In the genomic region with DNA sequence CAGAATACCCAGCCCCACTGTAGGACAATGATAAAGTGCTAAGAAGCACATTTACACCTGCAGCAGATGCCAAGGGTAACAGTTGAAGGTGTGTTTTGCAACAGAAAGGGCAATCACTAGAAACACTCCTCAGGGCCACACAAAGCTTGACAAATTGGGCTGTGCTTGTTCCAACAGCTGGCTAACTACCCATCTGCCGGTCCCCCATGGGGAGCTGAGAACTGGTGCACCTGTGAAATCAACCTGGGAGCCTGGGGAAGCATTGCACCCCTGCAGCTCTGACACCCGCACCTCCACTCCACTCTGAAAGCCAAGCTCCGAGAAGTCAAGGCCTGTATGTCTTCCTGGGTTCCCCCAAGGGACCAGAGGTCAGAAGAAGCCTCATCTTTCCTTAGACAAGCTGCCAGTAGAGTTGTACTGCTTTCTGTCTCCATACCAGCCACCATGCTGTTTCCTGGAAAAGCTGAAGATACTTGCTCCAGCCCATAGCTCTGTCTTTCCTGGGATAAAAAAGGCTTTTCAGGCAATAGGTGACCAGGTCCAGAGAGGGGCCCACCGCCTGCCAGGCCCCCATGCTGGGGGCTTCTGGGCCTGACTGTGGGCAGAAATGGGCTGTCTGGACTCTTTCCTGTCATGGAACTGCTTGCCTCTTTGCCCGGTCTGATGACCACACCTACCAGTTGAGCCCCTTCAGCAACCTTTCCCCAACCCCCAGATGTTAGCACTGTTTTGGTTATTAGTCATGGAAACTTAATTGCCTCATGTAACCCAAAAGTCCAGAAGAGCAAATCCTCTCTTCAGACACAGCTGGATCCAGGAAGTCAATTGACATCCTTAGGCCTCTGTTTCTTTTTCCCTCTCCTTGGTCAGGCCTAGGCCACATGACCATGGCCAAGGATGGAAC, we compare ENCODE assay signal across 13 cellular contexts.
A peak's percentile ranks its signal among the peaks of the same experiment; 100 is the strongest.
DNase-seq lines count a peak whose midpoint lies in the region; ATAC-seq and TF ChIP-seq lines count a peak whose summit lies in the region.
"Had no signal": no experiment of that assay in that cellular context is flagged by ENCODE, and none has a peak within 500 bp of the region (broad histone marks: within the 10 kb centered on the region; RNA-seq: fewer than 3 reads in every experiment).

No MANE protein-coding gene starts in this region.

- no peak overlapping the region for H3K27ac ChIP-seq in tibial artery
- H3K27ac ChIP-seq: C4-2B, left ventricle myocardium inferior had no signal

- no peaks in the 10 kb centered on the region for H3K36me3 ChIP-seq in tibial artery
- H3K36me3 ChIP-seq: left ventricle myocardium inferior had no signal

- H3K27me3 ChIP-seq in tibial artery, result no peaks in the 10 kb centered on the region

- ATAC-seq in GM21529 (IDR thresholded peaks at IDR 0.05; ENCODE audit: unreplicated experiment), result peak; percentile 68

- H3K4me1 ChIP-seq in tibial artery, result peaks cover 0 to 7% (median 0%) of the 10 kb centered on the region in 4 donors

- DNase-seq in GM12865 (ENCODE audit: low read depth) (peak; percentile 52), M059J (ENCODE audit: low read depth) (peak; percentile 21), germinal center (ENCODE audit: low spot score) (peak; percentile 36), tibial artery (no peak), T-helper 1 cell (no peak), DMS 273 treated with DMSO at 0.1 percent for 48 hours (lab: John Stamatoyannopoulos, UW) (no peak), SHP77 (lab: John Stamatoyannopoulos, UW) (no peak)
- DNase-seq: KG1; left ventricle myocardium inferior; nucleus accumbens; stimulated activated naive CD4-positive, alpha-beta T cell had no signal

- intact Hi-C loops in tibial artery (cut with DNase I; ENCODE audit: low total_unique reads), result no loop called here

- H3K9me3 ChIP-seq in tibial artery, result no peaks in the 10 kb centered on the region
- H3K9me3 ChIP-seq: left ventricle myocardium inferior had no signal

- no peak for TF ChIP-seq CTCF in GM12865 (IDR thresholded peaks at IDR 0.05; ENCODE audit: insufficient read depth, low read depth, low read length, missing control alignments)
- TF ChIP-seq CTCF in tibial artery (IDR thresholded peaks at IDR 0.05), result no peak

- H3K4me3 ChIP-seq in GM12865 (ENCODE audit: low read depth, low read length) (no peak overlapping the region), tibial artery (no peak overlapping the region)
- H3K4me3 ChIP-seq: left ventricle myocardium inferior had no signal

Comparison
In these comparisons a context has a peak if more than half of its experiments do, and no peak if none do; other contexts are left out.
1. DNase-seq: peak in GM12865 (single experiment), M059J (single experiment) and germinal center (single experiment); none in tibial artery (0 of 2), T-helper 1 cell (0 of 5), DMS 273 treated with DMSO at 0.1 percent for 48 hours (single experiment) and SHP77 (0 of 2).